In the genomic region with DNA sequence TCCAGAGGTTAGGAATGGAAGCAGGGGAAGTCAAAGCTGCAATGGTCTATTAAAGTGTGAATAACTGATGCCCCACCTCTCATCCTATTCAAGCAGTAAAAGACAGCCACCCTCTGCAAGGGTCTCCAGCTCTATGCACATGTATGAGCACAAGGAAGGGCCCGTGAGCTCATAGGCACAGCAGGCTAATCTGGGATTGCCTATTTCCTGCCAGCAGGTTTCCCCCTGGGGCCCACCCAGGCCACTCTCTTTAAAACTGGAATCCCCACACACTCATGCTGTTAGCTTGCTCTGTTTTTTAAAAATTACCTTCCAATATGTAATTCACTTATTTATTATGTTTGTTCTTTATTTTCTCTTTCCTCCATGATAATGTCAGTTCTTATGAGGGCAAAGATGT, we compare ENCODE assay signal across 8 cellular contexts. TPM values are rescaled to one million over a fixed set of nuclear protein-coding genes. Genes with fewer than 3 reads are reported as not detected.
A peak's percentile ranks its signal among the peaks of the same experiment; 100 is the strongest.
DNase-seq lines count a peak whose midpoint lies in the region; TF ChIP-seq lines count a peak whose summit lies in the region.

No MANE protein-coding gene starts in this region.

- no peaks in the 10 kb centered on the region for H3K27me3 Mint-ChIP-seq in Calu3 (ENCODE audit: unreplicated experiment)

- H3K27me3 ChIP-seq in neuron (ENCODE audit: insufficient read depth, low read length), result no peaks in the 10 kb centered on the region

- H3K4me1 ChIP-seq in neuron (ENCODE audit: insufficient read depth, low read length), result peaks cover 16% of the 10 kb centered on the region

- TF ChIP-seq CTCF in Calu3 (IDR thresholded peaks at IDR 0.05; ENCODE audit: unreplicated experiment), result no peak

- no peaks in the 10 kb centered on the region for H3K36me3 ChIP-seq in neuron (ENCODE audit: insufficient read depth, low read length)

- H3K9me3 ChIP-seq in neuron (ENCODE audit: low read length), result no peaks in the 10 kb centered on the region

- no peaks in the 10 kb centered on the region for H3K9me3 Mint-ChIP-seq in Calu3 (ENCODE audit: low read depth, unreplicated experiment)

- intact Hi-C loops in Calu3 (cut with micrococcal nuclease; ENCODE audit: unreplicated experiment), result no loop called here

- no TSS peak for BruUV-seq in Calu3 (replicated peaks; lab: Mats Ljungman, UMichigan)

- peak overlapping the region; percentile 32 for H2AFZ ChIP-seq in neuron (ENCODE audit: low read depth, low read length)

- H3K4me1 Mint-ChIP-seq in Calu3 (ENCODE audit: low read depth, unreplicated experiment), result peaks cover 19% of the 10 kb centered on the region

- H3K36me3 Mint-ChIP-seq in Calu3 (ENCODE audit: insufficient read depth, unreplicated experiment), result peaks cover 5% of the 10 kb centered on the region

- CTCF ChIA-PET in Calu3 (lab: Charles Lee), result no interaction called here

- DNase-seq in Calu3 (no peak), NCI-H1436 (lab: John Stamatoyannopoulos, UW) (peak; percentile 39), dermis blood vessel endothelial cell (peak; percentile 41), islet precursor cell (no peak), A172 (ENCODE audit: low spot score) (no peak), AG20443 (ENCODE audit: low spot score) (no peak), NCI-H2196 (lab: John Stamatoyannopoulos, UW; ENCODE audit: unreplicated experiment) (no peak)

- H3K4me3 Mint-ChIP-seq in Calu3 (ENCODE audit: low read depth, unreplicated experiment), result peak overlapping the region; percentile 69

- no peak overlapping the region for H3K4me3 ChIP-seq in neuron (ENCODE audit: low read length)

- H3K27ac Mint-ChIP-seq in Calu3 (ENCODE audit: unreplicated experiment), result peak overlapping the region; percentile 59

RNA-seq across cellular contexts. Expression of gene ZNF366, which starts 48.7 kb away (rescaled TPM):
- total RNA-seq in Calu3 (2022) (not detected in 2 replicates), dermis blood vessel endothelial cell (13.3 and 17.0 TPM in 2 replicates)
- total RNA-seq in A172 (2014; rRNA removed; shearing (Covaris generic)), result not detected in 2 replicates

Comparison
In these comparisons a context has a peak if more than half of its experiments do, and no peak if none do; other contexts are left out.
1. DNase-seq: peak in NCI-H1436 (single experiment) and dermis blood vessel endothelial cell (single experiment); none in Calu3 (single experiment), islet precursor cell (single experiment), A172 (single experiment), AG20443 (single experiment) and NCI-H2196 (single experiment).
2. RNA of gene ZNF366, which starts 48.7 kb away (total RNA-seq): 13.3 to 17.0 TPM in dermis blood vessel endothelial cell; not detected in Calu3 and not detected in A172; every median in the first group is over 10 times any median in the second.